ENCODE assay signal across 22 cellular contexts in genomic region chr19:8686549-8686948, GRCh38. TPM values are rescaled to one million over a fixed set of nuclear protein-coding genes. Genes with fewer than 3 reads are reported as not detected.
DNase-seq lines count a peak whose midpoint lies in the region; ATAC-seq, FAIRE-seq and TF ChIP-seq lines count a peak whose summit lies in the region.
"Had no signal": no experiment of that assay in that cellular context is flagged by ENCODE, and none has a peak within 500 bp of the region (broad histone marks: within the 10 kb centered on the region; RNA-seq: fewer than 3 reads in every experiment).

No MANE protein-coding gene starts in this region.

- H3K9ac ChIP-seq in K562 (ENCODE audit: insufficient read depth in 1 of 2, low read depth in 2 of 2, low read length in 2 of 2): no peak overlapping the region
- H3K9ac ChIP-seq: GM23248 had no signal

- H3K36me3 ChIP-seq in heart left ventricle: no peaks in the 10 kb centered on the region
- H3K36me3 ChIP-seq in KOPT-K1 (ENCODE audit: insufficient read depth, low read length): peaks cover 11% of the 10 kb centered on the region
- H3K36me3 ChIP-seq in K562 (ENCODE audit: control insufficient read depth, insufficient read depth, low read length): no peaks in the 10 kb centered on the region

- intact Hi-C loops in cardiac septum (cut with DNase I) (no loop called here), heart left ventricle (cut with DNase I) (no loop called here), K562 (cut with micrococcal nuclease) (no loop called here)

- in situ Hi-C loops in K562 (cut with MboI): no loop called here

- no peak for TF ChIP-seq EP300 in K562 (IDR thresholded peaks at IDR 0.05; ENCODE audit: low read length)

- H3K4me3 ChIP-seq in heart left ventricle (no peak overlapping the region), K562 (no peak overlapping the region)
- H3K4me3 ChIP-seq: GM12878, GM23248 had no signal

- no peaks in the 10 kb centered on the region for H4K20me1 ChIP-seq in K562 (replicated peaks; ENCODE audit: control insufficient read depth, insufficient read depth, low read length)

- CTCF ChIA-PET in K562 (lab: Yijun Ruan, JAX; ENCODE audit: low intra/inter-chr PET ratio): no interaction called here

- H2AFZ ChIP-seq in K562 (ENCODE audit: low read depth, low read length): no peak overlapping the region
- H2AFZ ChIP-seq: GM23248 had no signal

- H3K27me3 ChIP-seq in heart left ventricle (peaks cover 0 to 9% (median 0%) of the 10 kb centered on the region in 9 donors), K562 (ENCODE audit: control insufficient read depth in 2 of 2, insufficient read depth in 2 of 2, low read length in 2 of 2) (no peaks in the 10 kb centered on the region)

- POLR2A ChIA-PET in K562 (lab: Yijun Ruan, JAX): no interaction called here

- DNase-seq in cardiac septum (ENCODE audit: low spot score) (peak; percentile 9), heart left ventricle (no peak), K562 (ENCODE audit: extremely low read depth in 1 of 4, low spot score in 3 of 4) (no peak), GDM1 (lab: John Stamatoyannopoulos, UW) (no peak)
- DNase-seq: C1 segment of cervical spinal cord; Caco-2; CD4-positive, CD25-positive, alpha-beta regulatory T cell; CD8-positive, alpha-beta T cell; DMS153; DND-41; GM23248; H7; HCEC 1CT had no signal

- TF ChIP-seq POLR2A in heart left ventricle (IDR thresholded peaks at IDR 0.05) (no peak), K562 (conservative IDR thresholded peaks at IDR 0.05) (no peak)

- no peak for ATAC-seq in heart left ventricle
- no peak for ATAC-seq in K562
- ATAC-seq in HG03442 (IDR thresholded peaks at IDR 0.05; ENCODE audit: unreplicated experiment): no peak
- ATAC-seq: CD8-positive, alpha-beta T cell; GM12878 had no signal

- TF ChIP-seq RAD21 in K562 (CRISPR knock-in tag; conservative IDR thresholded peaks at IDR 0.05 in 1 of 2, IDR thresholded peaks at IDR 0.05 in 1 of 2): no peak

- H3K9me3 ChIP-seq in heart left ventricle (peaks cover 0 to under 1% (median 0%) of the 10 kb centered on the region in 12 donors), KOPT-K1 (ENCODE audit: insufficient read depth, low read length, poor library complexity, severe bottlenecking) (no peaks in the 10 kb centered on the region), K562 (replicated peaks; ENCODE audit: control insufficient read depth, insufficient read depth, low read depth, low read length) (no peaks in the 10 kb centered on the region)
- H3K9me3 ChIP-seq: Caco-2 had no signal

- no peak overlapping the region for H3K4me2 ChIP-seq in K562 (ENCODE audit: insufficient read depth, low read length)

- no peak for TF ChIP-seq CTCF in heart left ventricle (IDR thresholded peaks at IDR 0.05)
- no peak for TF ChIP-seq CTCF in K562 (IDR thresholded peaks at IDR 0.05 in 2 of 3, conservative IDR thresholded peaks at IDR 0.05 in 1 of 3; ENCODE audit: insufficient read depth in 2 of 3, low read depth in 1 of 3, low read length in 3 of 3)

- H3K79me2 ChIP-seq in K562 (ENCODE audit: control insufficient read depth, insufficient read depth, low read length): no peaks in the 10 kb centered on the region

- FAIRE-seq in K562 (lab: Jason Lieb, UNC): no peak
- FAIRE-seq: G401.6, GM12878, GM19239, H1 had no signal

- no peaks in the 10 kb centered on the region for H3K9me1 ChIP-seq in K562 (ENCODE audit: control insufficient read depth, insufficient read depth, low read length)

- no TSS peak for BruUV-seq in K562 (replicated peaks; lab: Mats Ljungman, UMichigan)

- H3K27ac ChIP-seq in heart left ventricle (no peak overlapping the region), KOPT-K1 (ENCODE audit: low read depth, low read length, poor library complexity, severe bottlenecking) (peak overlapping the region; percentile 83), K562 (ENCODE audit: extremely low read depth, low read depth, low read length) (no peak overlapping the region)
- H3K27ac ChIP-seq: GM23248 had no signal

- H3K4me1 ChIP-seq in heart left ventricle (no peaks in the 10 kb centered on the region), K562 (replicated peaks in 1 of 2; ENCODE audit: control insufficient read depth in 2 of 2, insufficient read depth in 2 of 2, low read length in 2 of 2) (peaks cover 0 to 6% of the 10 kb centered on the region in 2 experiments; a peak in 3 of 5 replicates)
- H3K4me1 ChIP-seq: Caco-2 had no signal

- WGBS in heart left ventricle, 4 donors: 40 to 49% (median 47%) methylated on average over 5 of the region's 5 CpGs
- 4% methylated on average over 5 of the region's 5 CpGs for WGBS in K562 (ENCODE audit: insufficient coverage, low coverage, missing lambda C conversion rate)

TF ChIP-seq in K562, 482 proteins besides CTCF, POLR2A, EP300 and RAD21 (continues in another document):
- TF ChIP-seq ZNF311 (CRISPR knock-in tag; IDR thresholded peaks at IDR 0.05) (peak; percentile 82), ZFP36 (IDR thresholded peaks at IDR 0.05; ENCODE audit: low read depth, low read length, partially characterized antibody) (peak; percentile 70), BCOR (IDR thresholded peaks at IDR 0.05) (peak; percentile 27; the same call in 1 of the 2 replicates), BRD9 (IDR thresholded peaks at IDR 0.05; ENCODE audit: low read depth, partially characterized antibody) (no peak), ZNF3 (CRISPR knock-in tag; IDR thresholded peaks at IDR 0.05) (peak; percentile 95), SMARCA5 (IDR thresholded peaks at IDR 0.05) (peak; percentile 37; the same call in 1 of the 2 replicates)

RNA-seq across cellular contexts. Expression of gene ACTL9, which starts 12.0 kb away (rescaled TPM):
- total RNA-seq in cardiac septum (not detected), heart left ventricle (not detected), K562 (2014; rRNA removed) (not detected in 2 replicates), K562 (2014; rRNA removed; fragmentation: Illumina TruSeq; extraction: Trizol) (not detected in 2 replicates), K562 (2015; rRNA removed; fragmentation: Illumina TruSeq; extraction: Trizol) (not detected in 2 replicates), K562 (2021) (not detected in 2 replicates)
- polyA plus RNA-seq in heart left ventricle (not detected), K562 (2011; rRNA removed) (not detected in 2 replicates), K562 (2014; fragmentation: Illumina TruSeq; extraction: Trizol) (not detected in 2 replicates), K562 (2014; fragmentation: Nextera tagmentation; extraction: Ambion mirVana) (not detected), K562 (2014; rRNA removed) (not detected in 2 replicates)
- not detected in 2 replicates for total RNA-seq in K562 (2011; cell fraction: chromatin; rRNA removed; ENCODE audit: low replicate concordance)
- not detected in 2 replicates for total RNA-seq in K562 (2011; cell fraction: nucleolus; rRNA removed)
- not detected in 2 replicates for total RNA-seq in K562 (2011; cell fraction: nucleoplasm; rRNA removed)
- not detected in 2 replicates for polyA plus RNA-seq in K562 (2011; cell fraction: cytosol; rRNA removed)
- not detected in 2 replicates for polyA plus RNA-seq in K562 (2011; cell fraction: nucleus; rRNA removed)
- polyA plus RNA-seq in K562 (2012): 0.33 and 0.72 TPM in 2 replicates
- not detected in 2 replicates for polyA minus RNA-seq in K562 (2011; rRNA and poly(A)+ RNA removed)
- polyA minus RNA-seq in K562 (2011; cell fraction: cytosol; rRNA and poly(A)+ RNA removed): not detected in 2 replicates
- not detected in 2 replicates for polyA minus RNA-seq in K562 (2011; cell fraction: nucleus; rRNA and poly(A)+ RNA removed)
- total RNA-seq: A172; A673; Caco-2; CD4-positive, CD25-positive, alpha-beta regulatory T cell; CD8-positive, alpha-beta T cell; GM12878; GM23248; H1; H7 had no signal
- polyA plus RNA-seq: BJ; CD4-positive, CD25-positive, alpha-beta regulatory T cell; GM12878; GM23248; H1 had no signal

RNA-seq across cellular contexts. Expression of gene OR2Z1, which starts 34.9 kb away (rescaled TPM):
- total RNA-seq in cardiac septum (not detected), heart left ventricle (not detected), K562 (2014; rRNA removed) (not detected in 2 replicates), K562 (2014; rRNA removed; fragmentation: Illumina TruSeq; extraction: Trizol) (not detected in 2 replicates), K562 (2015; rRNA removed; fragmentation: Illumina TruSeq; extraction: Trizol) (not detected in 2 replicates), K562 (2021) (not detected in 2 replicates)
- polyA plus RNA-seq in heart left ventricle (not detected), K562 (2011; rRNA removed) (not detected in 2 replicates), K562 (2014; fragmentation: Illumina TruSeq; extraction: Trizol) (not detected in 2 replicates), K562 (2014; fragmentation: Nextera tagmentation; extraction: Ambion mirVana) (not detected), K562 (2014; rRNA removed) (0.13 and 0.30 TPM in 2 replicates)
- total RNA-seq in K562 (2011; cell fraction: chromatin; rRNA removed; ENCODE audit: low replicate concordance): 0.23 and 0.49 TPM in 2 replicates
- total RNA-seq in K562 (2011; cell fraction: nucleolus; rRNA removed): not detected in 2 replicates
- 0.76 TPM in 1 of 2 replicates, not detected in the other for total RNA-seq in K562 (2011; cell fraction: nucleoplasm; rRNA removed)
- not detected in 2 replicates for polyA plus RNA-seq in K562 (2011; cell fraction: cytosol; rRNA removed)
- polyA plus RNA-seq in K562 (2011; cell fraction: nucleus; rRNA removed): 0.14 TPM in 1 of 2 replicates, not detected in the other
- polyA plus RNA-seq in K562 (2012): 0.07 TPM in 1 of 2 replicates, not detected in the other
- not detected in 2 replicates for polyA minus RNA-seq in K562 (2011; rRNA and poly(A)+ RNA removed)
- not detected in 2 replicates for polyA minus RNA-seq in K562 (2011; cell fraction: cytosol; rRNA and poly(A)+ RNA removed)
- polyA minus RNA-seq in K562 (2011; cell fraction: nucleus; rRNA and poly(A)+ RNA removed): 0.13 TPM in 1 of 2 replicates, not detected in the other
- total RNA-seq: A172; A673; Caco-2; CD4-positive, CD25-positive, alpha-beta regulatory T cell; CD8-positive, alpha-beta T cell; GM12878; GM23248; H1; H7 had no signal
- polyA plus RNA-seq: BJ; CD4-positive, CD25-positive, alpha-beta regulatory T cell; GM12878; GM23248; H1 had no signal

RNA-seq across cellular contexts. Expression of gene NFILZ, which starts 56.1 kb away (rescaled TPM):
- total RNA-seq in cardiac septum (not detected), heart left ventricle (not detected), K562 (2014; rRNA removed) (not detected in 2 replicates), K562 (2014; rRNA removed; fragmentation: Illumina TruSeq; extraction: Trizol) (not detected in 2 replicates), K562 (2015; rRNA removed; fragmentation: Illumina TruSeq; extraction: Trizol) (not detected in 2 replicates), K562 (2021) (not detected in 2 replicates)
- polyA plus RNA-seq in heart left ventricle (not detected), K562 (2011; rRNA removed) (not detected in 2 replicates), K562 (2014; fragmentation: Illumina TruSeq; extraction: Trizol) (not detected in 2 replicates), K562 (2014; fragmentation: Nextera tagmentation; extraction: Ambion mirVana) (not detected), K562 (2014; rRNA removed) (not detected in 2 replicates)
- not detected in 2 replicates for total RNA-seq in K562 (2011; cell fraction: chromatin; rRNA removed; ENCODE audit: low replicate concordance)
- total RNA-seq in K562 (2011; cell fraction: nucleolus; rRNA removed): not detected in 2 replicates
- total RNA-seq in K562 (2011; cell fraction: nucleoplasm; rRNA removed): not detected in 2 replicates
- not detected in 2 replicates for polyA plus RNA-seq in K562 (2011; cell fraction: cytosol; rRNA removed)
- polyA plus RNA-seq in K562 (2011; cell fraction: nucleus; rRNA removed): not detected in 2 replicates
- polyA plus RNA-seq in K562 (2012): not detected in 2 replicates
- polyA minus RNA-seq in K562 (2011; rRNA and poly(A)+ RNA removed): not detected in 2 replicates
- polyA minus RNA-seq in K562 (2011; cell fraction: cytosol; rRNA and poly(A)+ RNA removed): not detected in 2 replicates
- not detected in 2 replicates for polyA minus RNA-seq in K562 (2011; cell fraction: nucleus; rRNA and poly(A)+ RNA removed)
- total RNA-seq: A172; A673; Caco-2; CD4-positive, CD25-positive, alpha-beta regulatory T cell; CD8-positive, alpha-beta T cell; GM12878; GM23248; H1; H7 had no signal
- polyA plus RNA-seq: BJ; CD4-positive, CD25-positive, alpha-beta regulatory T cell; GM12878; GM23248; H1 had no signal
